In the genomic region with DNA sequence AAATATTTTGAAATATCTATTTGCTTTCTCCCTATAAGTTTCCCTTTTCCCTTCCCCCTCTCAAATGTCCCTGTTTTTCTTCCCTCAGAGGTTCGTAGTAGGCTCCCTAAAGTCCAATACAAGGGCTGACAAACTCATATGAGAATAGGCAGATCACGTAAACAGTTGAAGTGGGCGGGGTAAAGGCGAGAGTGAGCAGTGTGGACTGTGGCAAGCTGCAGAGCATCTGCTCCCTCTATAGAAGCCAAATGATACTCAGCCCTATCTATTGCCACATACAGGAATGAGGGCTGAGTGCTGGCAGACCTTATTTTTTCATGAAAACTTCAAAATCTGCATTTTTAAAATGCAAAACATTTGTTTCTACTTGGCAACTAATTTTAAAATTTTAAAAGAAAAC, we compare ENCODE assay signal across 14 cellular contexts. TPM values are rescaled to one million over a fixed set of nuclear protein-coding genes. Genes with fewer than 3 reads are reported as not detected.
DNase-seq lines count a peak whose midpoint lies in the region; ATAC-seq and TF ChIP-seq lines count a peak whose summit lies in the region.
"Had no signal": no experiment of that assay in that cellular context is flagged by ENCODE, and none has a peak within 500 bp of the region (broad histone marks: within the 10 kb centered on the region; RNA-seq: fewer than 3 reads in every experiment).

No MANE protein-coding gene starts in this region.

- DNase-seq in AG20443 (ENCODE audit: low spot score) (peak; percentile 54), HFFc6 (peak; percentile 33), RPMI7951 (ENCODE audit: low read depth) (peak; percentile 28), foreskin fibroblast (peak; percentile 52 to 78), ascending aorta (ENCODE audit: low spot score in 2 of 2) (no peak), UCSD-AML1 (lab: John Stamatoyannopoulos, UW; ENCODE audit: unreplicated experiment) (no peak)
- DNase-seq: activated CD4-positive, alpha-beta memory T cell treated with anti-CD3 and anti-CD28 coated beads for 36 hours; activated effector memory CD4-positive, alpha-beta T cell treated with anti-CD3 and anti-CD28 coated beads, Interleukin-2, amount 50 U/mL, for 16 hours; CD8-positive, alpha-beta T cell; NCI-H1092 had no signal

- H3K9me3 Mint-ChIP-seq in HFFc6 = no peaks in the 10 kb centered on the region
- H3K9me3 Mint-ChIP-seq: activated CD4-positive, alpha-beta memory T cell treated with anti-CD3 and anti-CD28 coated beads for 36 hours; CD8-positive, alpha-beta T cell; T-helper 1 cell treated with Interleukin-12 subunit alpha and Interleukin-12 subunit beta and Interleukin-4 antibody, amounts not matched to agents 30 μg/mL and 1 μg/mL, for 36 hours had no signal

- H3K27me3 ChIP-seq in ascending aorta (no peaks in the 10 kb centered on the region), gastroesophageal sphincter (no peaks in the 10 kb centered on the region)
- H3K27me3 ChIP-seq: suprapubic skin had no signal

- TF ChIP-seq POLR2A in gastroesophageal sphincter (IDR thresholded peaks at IDR 0.05) = no peak

- H3K4me1 ChIP-seq in ascending aorta (no peaks in the 10 kb centered on the region), gastroesophageal sphincter (peaks cover 0 to 18% (median 0%) of the 10 kb centered on the region in 3 donors)
- H3K4me1 ChIP-seq: suprapubic skin had no signal

- no peak for TF ChIP-seq CTCF in HFFc6 (IDR thresholded peaks at IDR 0.05)
- no peak for TF ChIP-seq CTCF in foreskin fibroblast (IDR thresholded peaks at IDR 0.05; ENCODE audit: low read depth, low read length)
- TF ChIP-seq CTCF in ascending aorta (IDR thresholded peaks at IDR 0.05) = no peak
- no peak for TF ChIP-seq CTCF in gastroesophageal sphincter (IDR thresholded peaks at IDR 0.05)

- TF ChIP-seq EP300 in gastroesophageal sphincter (IDR thresholded peaks at IDR 0.05) = no peak

- H3K4me3 ChIP-seq in foreskin fibroblast (ENCODE audit: low read depth in 1 of 2, low read length in 2 of 2) = peak overlapping the region in 1 of 2 donors; percentile 10
- no peak overlapping the region for H3K4me3 ChIP-seq in ascending aorta
- no peak overlapping the region for H3K4me3 ChIP-seq in gastroesophageal sphincter
- H3K4me3 ChIP-seq: suprapubic skin had no signal

- H3K27ac ChIP-seq in ascending aorta (no peak overlapping the region), gastroesophageal sphincter (no peak overlapping the region)
- H3K27ac ChIP-seq: suprapubic skin had no signal

- WGBS in gastroesophageal sphincter (ENCODE audit: low coverage in 1 of 2), 2 donors = 10 to 19% methylated on average over 2 to 4 of the region's 4 CpGs

- no peaks in the 10 kb centered on the region for H3K36me3 Mint-ChIP-seq in HFFc6 (ENCODE audit: low read depth)
- H3K36me3 Mint-ChIP-seq: activated CD4-positive, alpha-beta memory T cell treated with anti-CD3 and anti-CD28 coated beads for 36 hours; CD8-positive, alpha-beta T cell had no signal

- H3K9me3 ChIP-seq in ascending aorta = no peaks in the 10 kb centered on the region
- no peaks in the 10 kb centered on the region for H3K9me3 ChIP-seq in gastroesophageal sphincter
- H3K9me3 ChIP-seq: suprapubic skin had no signal

- H3K36me3 ChIP-seq in ascending aorta (no peaks in the 10 kb centered on the region), gastroesophageal sphincter (peaks cover 0 to 5% of the 10 kb centered on the region in 2 donors)
- H3K36me3 ChIP-seq: suprapubic skin had no signal

- H3K27ac Mint-ChIP-seq in HFFc6 = no peak overlapping the region
- H3K27ac Mint-ChIP-seq: activated CD4-positive, alpha-beta memory T cell treated with anti-CD3 and anti-CD28 coated beads for 36 hours; CD8-positive, alpha-beta T cell; T-helper 1 cell treated with Interleukin-12 subunit alpha and Interleukin-12 subunit beta and Interleukin-4 antibody, amounts not matched to agents 30 μg/mL and 1 μg/mL, for 36 hours had no signal

- ATAC-seq in GM19452 (IDR thresholded peaks at IDR 0.05; ENCODE audit: unreplicated experiment) (no peak), gastroesophageal sphincter (no peak)
- ATAC-seq: CD8-positive, alpha-beta T cell had no signal

- H3K4me1 Mint-ChIP-seq in HFFc6 (ENCODE audit: low read depth) = peaks cover 29% of the 10 kb centered on the region

- peak overlapping the region; percentile 49; the same call in 1 of the 2 replicates for H3K4me3 Mint-ChIP-seq in HFFc6
- H3K4me3 Mint-ChIP-seq: activated CD4-positive, alpha-beta memory T cell treated with anti-CD3 and anti-CD28 coated beads for 36 hours; CD8-positive, alpha-beta T cell; T-helper 1 cell treated with Interleukin-12 subunit alpha and Interleukin-12 subunit beta and Interleukin-4 antibody, amounts not matched to agents 30 μg/mL and 1 μg/mL, for 36 hours had no signal

- peaks cover 3% of the 10 kb centered on the region; the same call in 1 of the 2 replicates for H3K27me3 Mint-ChIP-seq in HFFc6 (ENCODE audit: insufficient read depth)
- H3K27me3 Mint-ChIP-seq: activated CD4-positive, alpha-beta memory T cell treated with anti-CD3 and anti-CD28 coated beads for 36 hours had no signal

- intact Hi-C loops in ascending aorta (cut with DNase I) = no loop called here

RNA-seq across cellular contexts. Expression of a gene that starts 26.3 kb away (rescaled TPM):
- 1,000 to 10,000 TPM in 2 of 6 experiments, 100 to 1,000 TPM in 4; 527 to 1,396 (median 553) TPM for total RNA-seq in HFFc6 (2021; fragmentation: NEBNext Ultra II Directional; extraction: Animal tissue kit (Norgen Biotek cat#: 25700))
- total RNA-seq in RPMI7951 (2014; rRNA removed; shearing (Covaris generic)) = 317 and 355 TPM in 2 replicates
- total RNA-seq in ascending aorta (163 TPM), gastroesophageal sphincter (100 to 1,000 TPM; 332 to 411 (median 384) TPM)

Comparison
In these comparisons a context has a peak if more than half of its experiments do, and no peak if none do; other contexts are left out.
1. DNase-seq: peak in AG20443 (single experiment), HFFc6 (single experiment), RPMI7951 (single experiment) and foreskin fibroblast (2 of 2); none in ascending aorta (0 of 2) and UCSD-AML1 (single experiment).